In genomic region chr6:170394980-170395379, GRCh38 we compare ENCODE assay signal across 37 cellular contexts.
DNase-seq lines count a peak whose midpoint lies in the region; ATAC-seq, FAIRE-seq and TF ChIP-seq lines count a peak whose summit lies in the region.
"Had no signal": no experiment of that assay in that cellular context is flagged by ENCODE, and none has a peak within 500 bp of the region (broad histone marks: within the 10 kb centered on the region; RNA-seq: fewer than 3 reads in every experiment).

No MANE protein-coding gene starts in this region.

- H3K4me3 ChIP-seq in HepG2 (replicated peaks in 1 of 3; ENCODE audit: insufficient read depth in 1 of 3, low read depth in 2 of 3, low read length in 3 of 3), result no peak overlapping the region
- H3K4me3 ChIP-seq: A549; BLaER1; BLaER1 treated with 17β-estradiol and CSF1 and Interleukin-3, amounts not matched to agents 10 nM and 100 nM had no signal

- no peak for TF ChIP-seq RAD21 in HepG2 (CRISPR knock-in tag; IDR thresholded peaks at IDR 0.05)

- H3K36me3 Mint-ChIP-seq in activated T-cell treated with anti-CD3 and anti-CD28 coated beads, Interleukin-2, amount 50 U/mL, for 72 hours (ENCODE audit: insufficient read depth in 2 of 2), result peaks cover 3 to 11% of the 10 kb centered on the region in 2 donors
- H3K36me3 Mint-ChIP-seq in endothelial cell (ENCODE audit: low read depth, unreplicated experiment) (peaks cover 42% of the 10 kb centered on the region), neural crest cell (ENCODE audit: low read depth) (peaks cover 44% of the 10 kb centered on the region)
- H3K36me3 Mint-ChIP-seq in stimulated activated effector memory CD8-positive, alpha-beta T cell treated with anti-CD3 and anti-CD28 coated beads, Interleukin-12 subunit alpha, Interleukin-12 subunit beta, amount 100 ng/mL, for 72 hours, result peaks cover 57% of the 10 kb centered on the region

- H3K4me2 ChIP-seq in HepG2 (ENCODE audit: low read depth, low read length), result no peak overlapping the region
- H3K4me2 ChIP-seq: A549; BLaER1; BLaER1 treated with 17β-estradiol and CSF1 and Interleukin-3, amounts not matched to agents 10 nM and 100 nM had no signal

- BruUV-seq in HepG2 (replicated peaks; lab: Mats Ljungman, UMichigan), result no TSS peak

- intact Hi-C loops in HepG2 (cut with micrococcal nuclease; ENCODE audit: unreplicated experiment), result no loop called here

- TF ChIP-seq POLR2A in HepG2 (IDR thresholded peaks at IDR 0.05; ENCODE audit: insufficient read depth in 1 of 2, low read depth in 2 of 2, low read length in 2 of 2), result no peak

- H3K27ac ChIP-seq in HepG2 (ENCODE audit: extremely low read length, insufficient read depth, low read length), result no peak overlapping the region
- H3K27ac ChIP-seq: 22Rv1; A549; BLaER1; BLaER1 treated with 17β-estradiol and CSF1 and Interleukin-3, amounts not matched to agents 10 nM and 100 nM; C4-2B had no signal

- POLR2A ChIA-PET in HepG2 (lab: Yijun Ruan, JAX), result no interaction called here

- no peak for TF ChIP-seq EP300 in HepG2 (IDR thresholded peaks at IDR 0.05; ENCODE audit: low read depth in 2 of 2, low read length in 2 of 2)
- TF ChIP-seq EP300 in HepG2 (CRISPR knock-in tag; IDR thresholded peaks at IDR 0.05; ENCODE audit: borderline replicate concordance), result no peak

- H3K4me3 Mint-ChIP-seq in activated T-cell treated with anti-CD3 and anti-CD28 coated beads, Interleukin-2, amount 50 U/mL, for 72 hours, result no peak overlapping the region
- H3K4me3 Mint-ChIP-seq in endothelial cell (ENCODE audit: unreplicated experiment) (peak overlapping the region; percentile 33), neural crest cell (no peak overlapping the region)
- H3K4me3 Mint-ChIP-seq in stimulated activated effector memory CD8-positive, alpha-beta T cell treated with anti-CD3 and anti-CD28 coated beads, Interleukin-12 subunit alpha, Interleukin-12 subunit beta, amount 100 ng/mL, for 72 hours, result no peak overlapping the region
- H3K4me3 Mint-ChIP-seq: B cell; CD14-positive monocyte; CD4-positive, alpha-beta memory T cell; CD4-positive, alpha-beta T cell; CD4-positive, CD25-positive, alpha-beta regulatory T cell; CD8-positive, alpha-beta memory T cell; CD8-positive, alpha-beta T cell had no signal

- H2AFZ ChIP-seq in HepG2 (ENCODE audit: low read length), result no peak overlapping the region

- H3K27me3 Mint-ChIP-seq in activated T-cell treated with anti-CD3 and anti-CD28 coated beads, Interleukin-2, amount 50 U/mL, for 72 hours (ENCODE audit: low read depth), result no peaks in the 10 kb centered on the region
- H3K27me3 Mint-ChIP-seq in endothelial cell (ENCODE audit: unreplicated experiment) (peaks cover 4% of the 10 kb centered on the region), neural crest cell (ENCODE audit: low read depth) (no peaks in the 10 kb centered on the region)
- H3K27me3 Mint-ChIP-seq: B cell; CD4-positive, alpha-beta memory T cell; CD4-positive, alpha-beta T cell; CD4-positive, CD25-positive, alpha-beta regulatory T cell; CD8-positive, alpha-beta memory T cell had no signal

- peaks cover 13% of the 10 kb centered on the region for H3K4me1 Mint-ChIP-seq in activated T-cell treated with anti-CD3 and anti-CD28 coated beads, Interleukin-2, amount 50 U/mL, for 72 hours (ENCODE audit: low read depth)
- no peaks in the 10 kb centered on the region for H3K4me1 Mint-ChIP-seq in endothelial cell (ENCODE audit: unreplicated experiment)
- no peaks in the 10 kb centered on the region for H3K4me1 Mint-ChIP-seq in neural crest cell
- peaks cover 14% of the 10 kb centered on the region for H3K4me1 Mint-ChIP-seq in stimulated activated effector memory CD8-positive, alpha-beta T cell treated with anti-CD3 and anti-CD28 coated beads, Interleukin-12 subunit alpha, Interleukin-12 subunit beta, amount 100 ng/mL, for 72 hours
- H3K4me1 Mint-ChIP-seq: B cell; CD14-positive monocyte; CD4-positive, alpha-beta memory T cell; CD8-positive, alpha-beta memory T cell had no signal

- WGBS in HepG2 (ENCODE audit: low lambda C conversion rate), result 95% methylated on average over 5 of the region's 6 CpGs

- H3K9me3 Mint-ChIP-seq in activated T-cell treated with anti-CD3 and anti-CD28 coated beads, Interleukin-2, amount 50 U/mL, for 72 hours, result no peaks in the 10 kb centered on the region
- H3K9me3 Mint-ChIP-seq in endothelial cell (ENCODE audit: unreplicated experiment) (no peaks in the 10 kb centered on the region), neural crest cell (peaks cover 7% of the 10 kb centered on the region)
- H3K9me3 Mint-ChIP-seq in stimulated activated effector memory CD8-positive, alpha-beta T cell treated with anti-CD3 and anti-CD28 coated beads, Interleukin-12 subunit alpha, Interleukin-12 subunit beta, amount 100 ng/mL, for 72 hours, result no peaks in the 10 kb centered on the region
- H3K9me3 Mint-ChIP-seq: CD4-positive, alpha-beta T cell; CD4-positive, CD25-positive, alpha-beta regulatory T cell; CD8-positive, alpha-beta memory T cell; CD8-positive, alpha-beta T cell had no signal

- CTCF ChIA-PET in HepG2 (lab: Yijun Ruan, JAX; ENCODE audit: low intra/inter-chr PET ratio, low total read pairs), result no interaction called here

- FAIRE-seq in HepG2 (lab: Jason Lieb, UNC), result no peak
- FAIRE-seq: A204.1, A549, D721Med had no signal

- ATAC-seq in activated T-cell treated with anti-CD3 and anti-CD28 coated beads, Interleukin-2, amount 50 U/mL, for 72 hours (replicated peaks in 1 of 2), result no peak
- ATAC-seq in stimulated activated effector memory CD8-positive, alpha-beta T cell treated with anti-CD3 and anti-CD28 coated beads, Interleukin-12 subunit alpha, Interleukin-12 subunit beta, amount 100 ng/mL, for 72 hours, result no peak
- ATAC-seq in HepG2, result no peak
- ATAC-seq: A549; CD8-positive, alpha-beta T cell had no signal

- in situ Hi-C loops in HepG2 (cut with HindIII; ENCODE audit: extremely low pct_ligation_motif_present, low pct_unique_long_range_greater_than_20kb), result no loop called here

- no peaks in the 10 kb centered on the region for H4K20me1 ChIP-seq in HepG2 (ENCODE audit: insufficient read depth, low read length)
- H4K20me1 ChIP-seq: BLaER1; BLaER1 treated with 17β-estradiol and CSF1 and Interleukin-3, amounts not matched to agents 10 nM and 100 nM had no signal

- no peaks in the 10 kb centered on the region for H3K27me3 ChIP-seq in HepG2 (ENCODE audit: control insufficient read depth in 1 of 2, insufficient read depth in 2 of 2, low read length in 2 of 2)
- H3K27me3 ChIP-seq: BE2C; BLaER1; BLaER1 treated with 17β-estradiol and CSF1 and Interleukin-3, amounts not matched to agents 10 nM and 100 nM had no signal

- DNase-seq in activated T-cell treated with anti-CD3 and anti-CD28 coated beads, Interleukin-2, amount 50 U/mL, for 72 hours, result no peak
- no peak for DNase-seq in activated T-cell treated with anti-CD3 and anti-CD28 coated beads, Interleukin-2, amount 50 U/mL, for 48 hours
- DNase-seq in endothelial cell (ENCODE audit: low spot score) (no peak), neural crest cell (ENCODE audit: low read depth, low spot score) (no peak), HepG2 (ENCODE audit: low spot score) (no peak), COLO829 (ENCODE audit: low spot score) (no peak)
- no peak for DNase-seq in stimulated activated effector memory CD8-positive, alpha-beta T cell treated with anti-CD3 and anti-CD28 coated beads, Interleukin-12 subunit alpha, Interleukin-12 subunit beta, amount 100 ng/mL, for 72 hours (ENCODE audit: low spot score in 2 of 2)
- DNase-seq in stimulated activated naive CD4-positive, alpha-beta T cell (lab: John Stamatoyannopoulos, UW), result no peak
- DNase-seq: 8988T; ACHN; AML-193; BE2C; C1 segment of cervical spinal cord; Caco-2; Calu3; CD4-positive, alpha-beta memory T cell; CD4-positive, alpha-beta T cell; CD4-positive, CD25-positive, alpha-beta regulatory T cell; CD8-positive, alpha-beta memory T cell; CD8-positive, alpha-beta T cell; COR-L47; DMS 273 treated with DMSO at 0.1 percent for 48 hours; DMS153; DMS53; DMS79; DMS79 treated with DMSO at 0.1 percent for 48 hours; DND-41; EL had no signal

- H3K79me2 ChIP-seq in HepG2 (ENCODE audit: insufficient read depth, low read length), result no peaks in the 10 kb centered on the region

- TF ChIP-seq CTCF in endothelial cell (IDR thresholded peaks at IDR 0.05; ENCODE audit: unreplicated experiment) (no peak), neural crest cell (conservative IDR thresholded peaks at IDR 0.05) (no peak), HepG2 (CRISPR knock-in tag; IDR thresholded peaks at IDR 0.05) (no peak)

- no peaks in the 10 kb centered on the region for H3K4me1 ChIP-seq in HepG2 (ENCODE audit: insufficient read depth, low read length)
- H3K4me1 ChIP-seq: A549; BE2C; BLaER1; BLaER1 treated with 17β-estradiol and CSF1 and Interleukin-3, amounts not matched to agents 10 nM and 100 nM; Caco-2 had no signal

- H3K36me3 ChIP-seq in HepG2 (replicated peaks in 1 of 2; ENCODE audit: control insufficient read depth in 1 of 2, insufficient read depth in 2 of 2, low read length in 2 of 2), result peaks cover 27 to 43% of the 10 kb centered on the region in 2 experiments

- peak overlapping the region; percentile 41 for H3K27ac Mint-ChIP-seq in activated T-cell treated with anti-CD3 and anti-CD28 coated beads, Interleukin-2, amount 50 U/mL, for 72 hours
- H3K27ac Mint-ChIP-seq in endothelial cell (ENCODE audit: unreplicated experiment) (no peak overlapping the region), neural crest cell (ENCODE audit: unreplicated experiment) (peak overlapping the region; percentile 59)
- H3K27ac Mint-ChIP-seq in stimulated activated effector memory CD8-positive, alpha-beta T cell treated with anti-CD3 and anti-CD28 coated beads, Interleukin-12 subunit alpha, Interleukin-12 subunit beta, amount 100 ng/mL, for 72 hours, result peak overlapping the region; percentile 63
- H3K27ac Mint-ChIP-seq: B cell; CD14-positive monocyte; CD4-positive, alpha-beta T cell; CD4-positive, CD25-positive, alpha-beta regulatory T cell; CD8-positive, alpha-beta memory T cell; CD8-positive, alpha-beta T cell had no signal

- no peak overlapping the region for H3K9ac ChIP-seq in HepG2 (ENCODE audit: insufficient read depth, low read depth, low read length)
- H3K9ac ChIP-seq: BLaER1; BLaER1 treated with 17β-estradiol and CSF1 and Interleukin-3, amounts not matched to agents 10 nM and 100 nM had no signal

- H3K9me3 ChIP-seq in HepG2 (ENCODE audit: low read length), result no peaks in the 10 kb centered on the region
- H3K9me3 ChIP-seq: A549, BE2C, Caco-2 had no signal

TF ChIP-seq in HepG2, 621 proteins besides CTCF, POLR2A, EP300 and RAD21 (continues in another document):
- TF ChIP-seq TGIF2 (CRISPR knock-in tag; IDR thresholded peaks at IDR 0.05) (no peak), NFATC3 (CRISPR knock-in tag; IDR thresholded peaks at IDR 0.05) (no peak), PHB2 (IDR thresholded peaks at IDR 0.05; ENCODE audit: partially characterized antibody) (no peak), HNRNPLL (IDR thresholded peaks at IDR 0.05; ENCODE audit: low read depth, low read length, poor library complexity, severe bottlenecking) (no peak)
